Comparison of ENCODE assay signal across 9 cellular contexts in genomic region chr4:140790765-140791164, GRCh38. TPM values are rescaled to one million over a fixed set of nuclear protein-coding genes. Genes with fewer than 3 reads are reported as not detected.
DNase-seq lines count a peak whose midpoint lies in the region; ATAC-seq and TF ChIP-seq lines count a peak whose summit lies in the region.
"Had no signal": no experiment of that assay in that cellular context is flagged by ENCODE, and none has a peak within 500 bp of the region (broad histone marks: within the 10 kb centered on the region; RNA-seq: fewer than 3 reads in every experiment).

No MANE protein-coding gene starts in this region.

- no peak overlapping the region for H3K27ac ChIP-seq in hepatocyte

- H3K36me3 ChIP-seq in hepatocyte (replicated peaks; ENCODE audit: insufficient read depth, low read depth) (no peaks in the 10 kb centered on the region), MG63 (no peaks in the 10 kb centered on the region)

- H3K4me3 Mint-ChIP-seq in CD14-positive monocyte (peak overlapping the region in 1 of 2 donors; percentile 16), immature natural killer cell (no peak overlapping the region)

- H3K4me3 ChIP-seq in fibroblast of the aortic adventitia (ENCODE audit: low read depth, low read length) = no peak overlapping the region
- H3K4me3 ChIP-seq in hepatocyte = no peak overlapping the region
- no peak overlapping the region for H3K4me3 ChIP-seq in MG63

- H3K9me3 Mint-ChIP-seq in CD14-positive monocyte (peaks cover 0 to 14% (median 6%) of the 10 kb centered on the region in 7 donors), immature natural killer cell (peaks cover 2 to 8% (median 3%) of the 10 kb centered on the region in 6 donors)

- intact Hi-C loops in CD14-positive monocyte (cut with micrococcal nuclease) = loop anchor here (2.0 to 5.0 kb wide), 2 partner anchors 33 to 70 kb away; partner anchors contain the start of gene TBC1D9 (in 1 of the 2)

- H3K4me2 ChIP-seq in hepatocyte = no peak overlapping the region

- no peaks in the 10 kb centered on the region for H3K9me2 ChIP-seq in hepatocyte (replicated peaks; ENCODE audit: insufficient read depth)

- no peaks in the 10 kb centered on the region for H4K20me1 ChIP-seq in hepatocyte (ENCODE audit: insufficient read depth, poor library complexity, severe bottlenecking)

- DNase-seq in CD14-positive monocyte (ENCODE audit: low spot score) (peak; percentile 86), fibroblast of the aortic adventitia (ENCODE audit: low read depth) (peak; percentile 13), hepatocyte (ENCODE audit: low spot score) (no peak), immature natural killer cell (no peak), MG63 (no peak), SHP77 (lab: John Stamatoyannopoulos, UW) (no peak)
- DNase-seq: DND-41 had no signal

- H3K4me1 Mint-ChIP-seq in CD14-positive monocyte = peaks cover 48% of the 10 kb centered on the region
- H3K4me1 Mint-ChIP-seq in immature natural killer cell = no peaks in the 10 kb centered on the region

- peaks cover 1 to 5% of the 10 kb centered on the region in 2 donors for H3K36me3 Mint-ChIP-seq in CD14-positive monocyte
- H3K36me3 Mint-ChIP-seq in immature natural killer cell = no peaks in the 10 kb centered on the region

- H3K9me3 ChIP-seq in hepatocyte (ENCODE audit: low read depth) (no peaks in the 10 kb centered on the region), MG63 (no peaks in the 10 kb centered on the region)

- ATAC-seq in GM21360 (IDR thresholded peaks at IDR 0.05; ENCODE audit: unreplicated experiment) (peak; percentile 88), HG03520 (IDR thresholded peaks at IDR 0.05; ENCODE audit: unreplicated experiment) (peak; percentile 90)

- WGBS in hepatocyte (ENCODE audit: low lambda C conversion rate, missing lambda C conversion rate) = 99% methylated on average over 3 of the region's 3 CpGs

- no peak overlapping the region for H2AFZ ChIP-seq in hepatocyte

- H3K27ac Mint-ChIP-seq in CD14-positive monocyte = peak overlapping the region; percentile 91 to 99 (median 97)
- H3K27ac Mint-ChIP-seq in immature natural killer cell = no peak overlapping the region

- peaks cover 0 to 3% (median 0%) of the 10 kb centered on the region in 3 donors for H3K27me3 Mint-ChIP-seq in CD14-positive monocyte (ENCODE audit: low read depth in 3 of 3)
- peaks cover 0 to 2% (median 0%) of the 10 kb centered on the region in 3 donors for H3K27me3 Mint-ChIP-seq in immature natural killer cell (ENCODE audit: low read depth in 3 of 3)

- H3K79me2 ChIP-seq in hepatocyte = no peaks in the 10 kb centered on the region

- H3K27me3 ChIP-seq in hepatocyte (no peaks in the 10 kb centered on the region), MG63 (no peaks in the 10 kb centered on the region)

- H3K4me1 ChIP-seq in hepatocyte (ENCODE audit: insufficient read depth) = no peaks in the 10 kb centered on the region

- no peak for TF ChIP-seq CTCF in CD14-positive monocyte (IDR thresholded peaks at IDR 0.05)
- no peak for TF ChIP-seq CTCF in fibroblast of the aortic adventitia (IDR thresholded peaks at IDR 0.05; ENCODE audit: insufficient read depth, low read length)
- TF ChIP-seq CTCF in hepatocyte (IDR thresholded peaks at IDR 0.05; ENCODE audit: poor library complexity) = no peak

RNA-seq across cellular contexts. Expression of gene TBC1D9, which starts 34.6 kb away (rescaled TPM):
- 10 to 100 TPM; 13.6 to 21.0 TPM for polyA plus RNA-seq in CD14-positive monocyte
- 12.8 and 28.7 TPM in 2 replicates for total RNA-seq in fibroblast of the aortic adventitia (ENCODE audit: low replicate concordance)
- total RNA-seq in hepatocyte = 32.8 and 35.6 TPM in 2 replicates
- polyA plus RNA-seq in hepatocyte = 10.0 and 10.5 TPM in 2 replicates
- polyA plus RNA-seq in immature natural killer cell = 1 to 10 TPM in 1 of 3 donors, under 1 TPM in 2; 0.21 to 1.1 (median 0.22) TPM
- 7.9 and 8.5 TPM in 2 replicates for total RNA-seq in MG63 (2014; rRNA removed; shearing (Covaris generic); ENCODE audit: low replicate concordance)

Comparison
In these comparisons a context has a peak if more than half of its experiments do, and no peak if none do; other contexts are left out.
1. DNase-seq: peak in CD14-positive monocyte (single experiment) and fibroblast of the aortic adventitia (single experiment); none in hepatocyte (single experiment), immature natural killer cell (0 of 3), MG63 (single experiment) and SHP77 (0 of 2).
2. H3K27ac Mint-ChIP-seq: peak in CD14-positive monocyte (7 of 7); none in immature natural killer cell (0 of 6).